1 cellular context compared by ENCODE assay signal in genomic region chr11:69294621-69295078, GRCh38.
TF ChIP-seq lines count a peak whose summit lies in the region.

No MANE protein-coding gene starts in this region.

TF ChIP-seq in H1, 55 proteins besides CTCF, POLR2A, EP300 and RAD21:
- TF ChIP-seq ZNF274 (IDR thresholded peaks at IDR 0.05; ENCODE audit: borderline replicate concordance, extremely low read depth, low read length) (no peak), GABPA (IDR thresholded peaks at IDR 0.05; ENCODE audit: borderline replicate concordance, insufficient read depth, low read length) (no peak), EZH2 (IDR thresholded peaks at IDR 0.05; ENCODE audit: low read depth, low read length, severe bottlenecking) (no peak), BCL11A (IDR thresholded peaks at IDR 0.05; ENCODE audit: low read depth in 2 of 2, low read length in 2 of 2) (no peak), POLR2AphosphoS5 (IDR thresholded peaks at IDR 0.05; ENCODE audit: low read depth, low read length) (no peak), ASH2L (IDR thresholded peaks at IDR 0.05; ENCODE audit: low read length) (no peak), SIN3A (conservative IDR thresholded peaks at IDR 0.05 in 1 of 2, IDR thresholded peaks at IDR 0.05 in 1 of 2; ENCODE audit: low read depth in 1 of 2, low read length in 2 of 2) (no peak), CBX5 (IDR thresholded peaks at IDR 0.05; ENCODE audit: low read depth, low read length) (no peak), KDM5A (IDR thresholded peaks at IDR 0.05; ENCODE audit: low read length) (no peak), SP1 (IDR thresholded peaks at IDR 0.05; ENCODE audit: low read depth, low read length) (no peak), BRCA1 (IDR thresholded peaks at IDR 0.05; ENCODE audit: low read depth, low read length) (no peak)
TF ChIP-seq in H1: peak in this region for 0.
